ENCODE assay signal across 27 cellular contexts in the genomic region with DNA sequence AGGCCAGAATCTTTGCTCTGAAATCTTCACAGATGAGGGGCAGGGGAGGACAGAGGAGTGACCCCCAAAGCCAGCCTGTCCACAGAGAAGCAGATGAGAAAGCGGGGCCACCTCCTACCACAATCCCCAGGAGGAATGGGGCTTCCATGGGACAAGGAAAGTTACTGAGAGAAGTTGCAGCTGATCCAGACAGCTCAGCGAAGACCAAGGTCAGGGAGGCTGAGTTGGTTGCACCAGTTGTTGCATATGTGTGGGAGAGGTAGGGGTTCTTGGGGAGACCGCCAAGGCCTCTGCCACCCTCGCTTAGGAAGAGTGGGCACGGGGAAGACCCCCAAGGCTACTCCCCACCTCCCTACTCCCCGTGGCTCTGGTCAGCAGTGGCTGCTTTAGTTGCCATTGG.
"Had no signal": no experiment of that assay in that cellular context is flagged by ENCODE, and none has a peak within 500 bp of the region (broad histone marks: within the 10 kb centered on the region; RNA-seq: fewer than 3 reads in every experiment).

No MANE protein-coding gene starts in this region.

- H3K36me3 ChIP-seq: left lung, lower lobe of right lung, neural progenitor cell, ovary, prostate gland, sigmoid colon, spleen, tibial nerve, uterus had no signal

- H3K4me3 ChIP-seq: left lung, lower lobe of right lung, neural progenitor cell, ovary, prostate gland, sigmoid colon, spleen, tibial nerve, uterus had no signal

- H3K9me3 ChIP-seq: left lung, lower lobe of right lung, ovary, prostate gland, sigmoid colon, spleen, tibial nerve, uterus had no signal

- ATAC-seq: left colon; left lung; lower lobe of right lung; natural killer cell; right cardiac atrium; stimulated activated memory B cell treated with anti-CD40 and anti-IgM and Interleukin-4, amounts not matched to agents 10 μg/mL and 1 μg/mL and 100 μg/mL, for 72 hours; stimulated activated naive CD8-positive, alpha-beta T cell treated with anti-CD3 and anti-CD28 coated beads, Interleukin-15, amount 100 ng/mL, for 72 hours had no signal

- DNase-seq: hippocampal formation; kidney; left colon; left lung; lower lobe of right lung; mammary epithelial cell; mesenchymal stem cell; naive B cell; natural killer cell; nephron progenitor cell; ovary; posterior cingulate gyrus; retina; right cardiac atrium; small intestine; spleen; stimulated activated CD4-positive, alpha-beta T cell treated with anti-CD3 and anti-CD28 coated beads, Interleukin-4, amount 100 ng/mL, for 24 hours; stimulated activated CD8-positive, alpha-beta memory T cell treated with anti-CD3 and anti-CD28 coated beads, Interleukin-4, amount 100 ng/mL, for 48 hours; stimulated activated naive CD4-positive, alpha-beta T cell treated with Interleukin-2 at 50 U/mL for 16 hours; stimulated activated naive CD8-positive, alpha-beta T cell treated with anti-CD3 and anti-CD28 coated beads, Interleukin-15, amount 100 ng/mL, for 72 hours; substantia nigra; uterus had no signal

- H3K27me3 ChIP-seq: neural progenitor cell, ovary, uterus had no signal

- H3K27ac ChIP-seq: left lung, lower lobe of right lung, neural progenitor cell, ovary, prostate gland, sigmoid colon, spleen, tibial nerve, uterus had no signal

- H3K4me1 ChIP-seq: left lung, lower lobe of right lung, prostate gland, sigmoid colon, spleen, tibial nerve, uterus had no signal
